In the genomic region with DNA sequence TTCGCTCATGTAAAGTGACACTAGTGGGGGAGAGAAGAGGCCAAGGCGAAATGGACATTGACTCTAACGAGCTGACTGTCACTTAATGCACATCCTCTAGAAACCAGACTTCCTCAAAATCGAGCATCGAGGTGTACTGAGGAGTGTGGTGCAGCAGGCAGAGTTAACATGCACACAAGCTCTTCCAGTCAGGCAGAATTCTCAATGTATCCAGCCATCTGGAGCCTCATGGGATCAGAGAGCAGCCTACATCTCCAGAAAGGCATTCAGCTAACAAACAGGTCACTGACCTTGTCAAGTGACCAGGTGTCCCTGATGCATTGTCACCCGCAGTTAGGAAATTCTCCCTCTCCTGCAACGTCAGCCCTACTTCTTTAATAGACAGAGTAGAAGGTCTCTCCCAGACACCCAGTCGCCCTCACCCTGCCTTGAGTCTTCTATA, we compare ENCODE assay signal across 18 cellular contexts.
DNase-seq lines count a peak whose midpoint lies in the region; ATAC-seq, FAIRE-seq and TF ChIP-seq lines count a peak whose summit lies in the region.
"Had no signal": no experiment of that assay in that cellular context is flagged by ENCODE, and none has a peak within 500 bp of the region (broad histone marks: within the 10 kb centered on the region; RNA-seq: fewer than 3 reads in every experiment).

No MANE protein-coding gene starts in this region.

- no peak for TF ChIP-seq CTCF in right lobe of liver (IDR thresholded peaks at IDR 0.05)

- no peak for FAIRE-seq in HTR-8/SVneo (lab: Jason Lieb, UNC)
- FAIRE-seq: bronchial epithelial cell, pancreas had no signal

- ATAC-seq in right lobe of liver: peak; percentile 74 to 83 (median 80)
- ATAC-seq: Panc1 had no signal

- no peak overlapping the region for H3K4me3 ChIP-seq in right lobe of liver
- H3K4me3 ChIP-seq: hepatocyte, pancreas, transverse colon had no signal

- no peak for TF ChIP-seq POLR2A in right lobe of liver (IDR thresholded peaks at IDR 0.05)

- WGBS in right lobe of liver (ENCODE audit: insufficient coverage, low coverage, low lambda C conversion rate, missing lambda C conversion rate): 47% methylated on average over 7 of the region's 8 CpGs

- no peak overlapping the region for H3K27ac ChIP-seq in right lobe of liver
- H3K27ac ChIP-seq: hepatocyte, pancreas, transverse colon had no signal

- DNase-seq in DMS53 treated with DMSO at 0.1 percent for 48 hours (lab: John Stamatoyannopoulos, UW; ENCODE audit: unreplicated experiment) (peak; percentile 50), Kasumi-1 (lab: John Stamatoyannopoulos, UW) (peak; percentile 56 to 71), SHP77 (lab: John Stamatoyannopoulos, UW) (peak; percentile 81 to 83), right lobe of liver (no peak), GF-D8 (lab: John Stamatoyannopoulos, UW) (no peak), NCI-H2196 (lab: John Stamatoyannopoulos, UW; ENCODE audit: unreplicated experiment) (no peak), HTR-8/SVneo (ENCODE audit: insufficient read length, low spot score) (no peak)
- DNase-seq: activated CD4-positive, alpha-beta memory T cell treated with anti-CD3 and anti-CD28 coated beads for 36 hours; activated T-cell treated with anti-CD3 and anti-CD28 coated beads, Interleukin-2, amount 50 U/mL, for 48 hours; effector CD4-positive, alpha-beta T cell; HFFc6; NCI-H1092 treated with DMSO at 0.1 percent for 48 hours; pancreas; stimulated activated CD4-positive, alpha-beta T cell treated with anti-CD3 and anti-CD28 coated beads, Interleukin-4, amount 100 ng/mL, for 24 hours; transverse colon had no signal

- H3K36me3 ChIP-seq in right lobe of liver: no peaks in the 10 kb centered on the region
- H3K36me3 ChIP-seq: pancreas, transverse colon had no signal

- intact Hi-C loops in right lobe of liver (cut with DNase I): no loop called here

- no peaks in the 10 kb centered on the region for H3K9me3 ChIP-seq in right lobe of liver
- H3K9me3 ChIP-seq: pancreas, transverse colon had no signal

- peaks cover 0 to 29% (median 3%) of the 10 kb centered on the region in 4 donors for H3K4me1 ChIP-seq in right lobe of liver

- H3K27me3 ChIP-seq in right lobe of liver: no peaks in the 10 kb centered on the region
- H3K27me3 ChIP-seq: hepatocyte, pancreas, transverse colon had no signal

Comparison
In these comparisons a context has a peak if more than half of its experiments do, and no peak if none do; other contexts are left out.
1. DNase-seq: peak in DMS53 treated with DMSO at 0.1 percent for 48 hours (single experiment), Kasumi-1 (2 of 2) and SHP77 (2 of 2); none in right lobe of liver (0 of 3), GF-D8 (single experiment), NCI-H2196 (single experiment) and HTR-8/SVneo (single experiment).